Comparison of ENCODE assay signal across 10 cellular contexts in the genomic region with DNA sequence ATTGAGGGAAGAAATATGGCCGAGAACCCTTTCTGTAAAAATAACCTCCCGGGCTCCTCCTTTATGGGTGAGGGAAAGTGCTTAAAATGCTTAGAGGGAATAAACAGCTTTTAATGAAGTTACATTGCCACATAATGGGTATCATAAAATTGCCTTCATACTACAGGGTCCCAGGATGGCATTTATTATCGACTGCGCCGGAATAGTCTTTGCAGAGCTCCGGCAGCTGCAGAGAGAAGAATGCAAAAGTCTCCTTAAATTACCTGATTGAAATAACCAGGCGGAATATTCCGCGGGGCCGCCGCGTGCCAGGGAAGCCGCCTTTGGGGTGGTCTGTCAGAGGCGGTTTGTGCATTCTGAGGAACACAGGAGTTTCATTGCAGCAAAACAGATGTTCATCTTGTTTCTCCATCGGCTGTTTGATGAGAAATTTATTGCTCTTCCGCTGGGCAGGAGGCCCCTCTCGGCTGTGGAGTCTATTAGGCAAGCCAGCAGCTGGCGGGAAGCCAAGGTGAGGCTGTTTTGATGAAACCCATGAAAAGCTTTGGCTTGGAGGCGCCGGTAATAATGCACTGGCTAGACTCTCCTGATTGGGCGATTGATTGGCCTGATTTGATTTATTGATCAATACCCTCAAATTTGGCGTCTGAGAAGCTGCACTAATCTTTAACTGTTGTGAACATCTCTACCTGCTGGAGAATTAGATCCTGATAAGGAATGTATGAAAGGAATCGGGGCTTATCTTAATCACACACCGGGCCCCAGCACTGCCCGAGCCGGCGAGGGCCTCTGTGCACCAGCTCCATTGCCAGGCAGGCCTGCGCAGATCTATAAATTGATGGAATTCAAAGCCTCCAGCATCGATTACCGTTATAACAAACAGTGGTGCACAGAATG.
DNase-seq lines count a peak whose midpoint lies in the region; ATAC-seq and TF ChIP-seq lines count a peak whose summit lies in the region.
"Had no signal": no experiment of that assay in that cellular context is flagged by ENCODE, and none has a peak within 500 bp of the region (broad histone marks: within the 10 kb centered on the region; RNA-seq: fewer than 3 reads in every experiment).

No MANE protein-coding gene starts in this region.

- DNase-seq in GM23248 (peak; percentile 21), NCI-H446 (lab: John Stamatoyannopoulos, UW) (peak; percentile 71 to 83), dorsolateral prefrontal cortex (peak in 7 of 10 donors; percentile 41 to 74 (median 55)), posterior cingulate gyrus (peak in 9 of 10 donors; percentile 54 to 92 (median 60)), GM20000 (ENCODE audit: low spot score) (no peak), ecto neural progenitor cell (ENCODE audit: low spot score) (no peak)
- DNase-seq in effector CD8-positive, alpha-beta T cell (lab: John Stamatoyannopoulos, UW) = no peak
- DNase-seq: NCI-H2107 had no signal

- H2AFZ ChIP-seq in GM23248 = no peak overlapping the region

- H3K9me3 ChIP-seq in GM23248 (ENCODE audit: low read depth) = no peaks in the 10 kb centered on the region
- H3K9me3 ChIP-seq: HAP-1 had no signal

- H3K27ac ChIP-seq in GM23248 (no peak overlapping the region), dorsolateral prefrontal cortex (peak overlapping the region in 12 of 59 donors; percentile 0 to 50 (median 22))

- no peaks in the 10 kb centered on the region for H3F3A ChIP-seq in GM23248 (ENCODE audit: insufficient read depth)

- H3K4me1 ChIP-seq in GM23248 (ENCODE audit: insufficient read depth) = no peaks in the 10 kb centered on the region

- WGBS in GM23248 (ENCODE audit: low coverage in 1 of 2, low lambda C conversion rate in 2 of 2, missing lambda C conversion rate in 2 of 2), 2 experiments = 3% methylated on average over 30 of the region's 30 CpGs

- no peaks in the 10 kb centered on the region for H3K36me3 ChIP-seq in GM23248 (ENCODE audit: low read depth)
- H3K36me3 ChIP-seq: HAP-1 had no signal

- no peak overlapping the region for H3K9ac ChIP-seq in GM23248

- TF ChIP-seq CTCF in dorsolateral prefrontal cortex (IDR thresholded peaks at IDR 0.05 in 54 of 56, conservative IDR thresholded peaks at IDR 0.05 in 2 of 56; ENCODE audit: low read depth in 1 of 56, partially characterized antibody in 56 of 56) (no peak), GM20000 (IDR thresholded peaks at IDR 0.05; ENCODE audit: extremely low read depth, missing control alignments) (no peak)

- intact Hi-C loops in dorsolateral prefrontal cortex (cut with DNase I) = no loop called here
- intact Hi-C loops in posterior cingulate gyrus (cut with DNase I) = no loop called here

- H3K9me2 ChIP-seq in GM23248 (ENCODE audit: insufficient read depth) = no peaks in the 10 kb centered on the region

- ATAC-seq in activated CD4-positive, CD25-positive, alpha-beta regulatory T cell treated with anti-CD3 and anti-CD28 coated beads, Interleukin-2, amount 50 U/mL, for 24 hours = no peak

- H3K4me3 ChIP-seq in GM23248 (no peak overlapping the region), dorsolateral prefrontal cortex (peak overlapping the region in 7 of 59 donors; percentile 1 to 18 (median 7))
- H3K4me3 ChIP-seq: HAP-1 had no signal

- H3K27me3 ChIP-seq in GM23248 (replicated peaks; ENCODE audit: insufficient read depth) (peaks cover 38% of the 10 kb centered on the region), dorsolateral prefrontal cortex (peaks cover 0 to 4% (median 0%) of the 10 kb centered on the region in 45 donors)

- H3K79me2 ChIP-seq in GM23248 (ENCODE audit: insufficient read depth) = no peaks in the 10 kb centered on the region

- H3K4me2 ChIP-seq in GM23248 (ENCODE audit: unreplicated experiment) = no peak overlapping the region

- in situ Hi-C loops in GM23248 (cut with MboI) = no loop called here

- H4K20me1 ChIP-seq in GM23248 (ENCODE audit: insufficient read depth) = no peaks in the 10 kb centered on the region

Comparison
In these comparisons a context has a peak if more than half of its experiments do, and no peak if none do; other contexts are left out.
1. DNase-seq: peak in GM23248 (single experiment), NCI-H446 (2 of 2), dorsolateral prefrontal cortex (7 of 10) and posterior cingulate gyrus (9 of 10); none in GM20000 (single experiment), ecto neural progenitor cell (single experiment) and effector CD8-positive, alpha-beta T cell (single experiment).